Comparison of ENCODE assay signal across 19 cellular contexts in the genomic region with DNA sequence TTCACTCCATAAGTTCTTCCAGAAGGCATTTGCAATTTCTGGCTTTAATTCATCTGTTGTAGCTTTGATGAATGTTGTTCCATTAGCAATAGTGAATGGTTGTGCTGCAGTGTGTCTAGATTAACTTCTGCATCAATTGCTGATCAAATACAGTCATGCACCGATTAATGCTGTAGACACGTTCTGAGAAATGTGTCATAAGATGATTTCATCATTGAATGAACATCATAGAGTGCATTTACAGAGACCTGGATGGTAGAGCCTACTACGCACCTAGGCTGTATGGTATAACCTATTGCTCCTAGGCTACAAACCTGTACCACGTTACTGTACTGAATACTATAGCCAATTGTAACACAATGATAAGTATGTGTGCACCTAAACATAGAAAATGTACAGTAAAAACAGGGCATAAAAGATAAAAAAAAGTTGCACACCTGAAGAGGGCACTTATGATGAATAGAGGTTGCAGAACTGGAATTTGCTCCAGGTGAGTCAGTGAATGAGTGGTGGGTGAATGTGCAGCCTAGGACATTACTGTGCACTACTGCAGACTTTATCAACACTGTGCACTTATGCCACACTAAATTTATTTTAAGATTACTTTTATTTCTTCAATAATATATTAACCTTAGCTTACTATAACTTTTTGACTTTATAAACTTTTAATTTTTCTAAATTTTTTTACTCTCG.
A peak's percentile ranks its signal among the peaks of the same experiment; 100 is the strongest.
DNase-seq lines count a peak whose midpoint lies in the region; ATAC-seq, FAIRE-seq and TF ChIP-seq lines count a peak whose summit lies in the region.
"Had no signal": no experiment of that assay in that cellular context is flagged by ENCODE, and none has a peak within 500 bp of the region (broad histone marks: within the 10 kb centered on the region; RNA-seq: fewer than 3 reads in every experiment).

No MANE protein-coding gene starts in this region.

- ATAC-seq in foreskin keratinocyte, result peak; percentile 92
- ATAC-seq in GM19351 (IDR thresholded peaks at IDR 0.05; ENCODE audit: unreplicated experiment), result no peak
- ATAC-seq: A549, GM23338 had no signal

- in situ Hi-C loops in mammary epithelial cell (cut with MboI; ENCODE audit: low sequenced_read_pairs in 2 of 2), result no loop called here

- no peaks in the 10 kb centered on the region for H3K9me2 ChIP-seq in PC-9 (ENCODE audit: insufficient read depth)
- H3K9me2 ChIP-seq in MM.1S (replicated peaks; ENCODE audit: insufficient read depth, low read length), result no peaks in the 10 kb centered on the region

- H3K9ac ChIP-seq in mammary epithelial cell (ENCODE audit: insufficient read depth, low read length) (no peak overlapping the region), MM.1S (ENCODE audit: low read length) (no peak overlapping the region)

- H4K20me1 ChIP-seq in mammary epithelial cell (ENCODE audit: insufficient read depth, low read length) (no peaks in the 10 kb centered on the region), PC-9 (ENCODE audit: insufficient read depth) (no peaks in the 10 kb centered on the region), MM.1S (ENCODE audit: insufficient read depth, low read length) (no peaks in the 10 kb centered on the region)

- H3K9me3 ChIP-seq in mammary epithelial cell (replicated peaks; ENCODE audit: insufficient read depth, low read length) (no peaks in the 10 kb centered on the region), breast epithelium (no peaks in the 10 kb centered on the region), PC-9 (ENCODE audit: insufficient read depth, low read depth) (0 out of 2 replicates have a peak, but pooled peaks cover 4% of the 10 kb centered on the region), MM.1S (replicated peaks; ENCODE audit: insufficient read depth, low read length) (no peaks in the 10 kb centered on the region), small intestine (ENCODE audit: control insufficient read depth, low read depth) (no peaks in the 10 kb centered on the region)
- H3K9me3 ChIP-seq: A549, Caco-2 had no signal

- dilution Hi-C loops in mammary epithelial cell (cut with HindIII; ENCODE audit: low sequenced_read_pairs), result no loop called here

- intact Hi-C loops in mammary epithelial cell (cut with micrococcal nuclease) (loop anchor here (5.0 kb wide), 3 partner anchors 98 to 452 kb away; no protein-coding TSS in a partner anchor), breast epithelium (cut with DNase I; ENCODE audit: low total_unique reads) (no loop called here), PC-9 (cut with micrococcal nuclease; ENCODE audit: unreplicated experiment) (loop anchor here (5.0 kb wide), 2 partner anchors 337 to 452 kb away; no protein-coding TSS in a partner anchor)

- H3K27me3 ChIP-seq in mammary epithelial cell (ENCODE audit: insufficient read depth, low read length) (no peaks in the 10 kb centered on the region), breast epithelium (peaks cover 0 to 11% of the 10 kb centered on the region in 2 donors), PC-9 (ENCODE audit: insufficient read depth, low read depth) (no peaks in the 10 kb centered on the region), foreskin keratinocyte (peaks cover 6% of the 10 kb centered on the region), MM.1S (replicated peaks; ENCODE audit: insufficient read depth, low read length) (no peaks in the 10 kb centered on the region), small intestine (ENCODE audit: control insufficient read depth in 2 of 2, insufficient read depth in 2 of 2, low read length in 2 of 2) (peaks cover 0 to 2% of the 10 kb centered on the region in 2 donors)

- H3F3A ChIP-seq in PC-9 (ENCODE audit: insufficient read depth, low read depth) (peaks cover 13% of the 10 kb centered on the region), MM.1S (ENCODE audit: insufficient read depth, low read length) (no peaks in the 10 kb centered on the region)

- POLR2A ChIA-PET in PC-9 (lab: Charles Lee; ENCODE audit: unreplicated experiment), result no interaction called here

- TF ChIP-seq CTCF in mammary epithelial cell (conservative IDR thresholded peaks at IDR 0.05 in 1 of 2, IDR thresholded peaks at IDR 0.05 in 1 of 2; ENCODE audit: extremely low read depth in 1 of 2, insufficient read depth in 1 of 2, low read depth in 1 of 2, low read length in 2 of 2) (no peak), breast epithelium (IDR thresholded peaks at IDR 0.05) (no peak), PC-9 (conservative IDR thresholded peaks at IDR 0.05) (no peak; the same call in 1 of the 2 replicates), foreskin keratinocyte (conservative IDR thresholded peaks at IDR 0.05) (no peak), MM.1S (IDR thresholded peaks at IDR 0.05; ENCODE audit: low read length) (no peak)

- H2AFZ ChIP-seq in mammary epithelial cell (ENCODE audit: low read depth, low read length) (no peak overlapping the region), PC-9 (no peak overlapping the region), MM.1S (ENCODE audit: low read length) (no peak overlapping the region)
- H2AFZ ChIP-seq: GM23338 had no signal

- DNase-seq in mammary epithelial cell (peak; percentile 24), breast epithelium (ENCODE audit: low spot score in 2 of 2) (no peak), PC-9 (peak in 1 of 2 experiments; percentile 72), foreskin keratinocyte (peak; percentile 25 to 56), MM.1S (no peak), small intestine (no peak)
- DNase-seq: AML-193; Caco-2; CD4-positive, alpha-beta T cell; DMS79 treated with DMSO at 0.1 percent for 48 hours; HCEC 1CT had no signal

- 79% methylated on average over 4 of the region's 5 CpGs for WGBS in mammary epithelial cell (ENCODE audit: low coverage, missing lambda C conversion rate)
- 80 to 86% (median 80%) methylated on average over 5 of the region's 5 CpGs for WGBS in small intestine, 3 donors

- H3K4me3 ChIP-seq in mammary epithelial cell (replicated peaks in 1 of 3; ENCODE audit: insufficient read depth in 1 of 3, low read depth in 2 of 3, low read length in 3 of 3), result no peak overlapping the region
- H3K4me3 ChIP-seq in breast epithelium, result no peak overlapping the region
- H3K4me3 ChIP-seq in PC-9, result no peak overlapping the region
- H3K4me3 ChIP-seq in MM.1S (ENCODE audit: low read length), result no peak overlapping the region
- H3K4me3 ChIP-seq in small intestine (ENCODE audit: low read depth in 1 of 2, low read length in 2 of 2), result no peak overlapping the region
- H3K4me3 ChIP-seq: A549, GM23338 had no signal

- no peaks in the 10 kb centered on the region for H3K4me1 ChIP-seq in mammary epithelial cell (ENCODE audit: insufficient read depth, low read length)
- H3K4me1 ChIP-seq in breast epithelium, result no peaks in the 10 kb centered on the region
- H3K4me1 ChIP-seq in PC-9 (replicated peaks; ENCODE audit: insufficient read depth), result peaks cover 21% of the 10 kb centered on the region
- H3K4me1 ChIP-seq in foreskin keratinocyte, result no peaks in the 10 kb centered on the region
- no peaks in the 10 kb centered on the region for H3K4me1 ChIP-seq in MM.1S (ENCODE audit: low read length)
- no peaks in the 10 kb centered on the region for H3K4me1 ChIP-seq in small intestine (ENCODE audit: control insufficient read depth in 2 of 2, insufficient read depth in 1 of 2, low read depth in 1 of 2, low read length in 1 of 2)
- H3K4me1 ChIP-seq: A549, Caco-2 had no signal

- FAIRE-seq in small intestine (lab: Jason Lieb, UNC), result no peak
- FAIRE-seq: A549, D721Med, GM12891, H54 had no signal

- CTCF ChIA-PET in mammary epithelial cell (lab: Charles Lee; ENCODE audit: low non-redundant PET), result no interaction called here
- CTCF ChIA-PET in PC-9 (lab: Charles Lee), result no interaction called here

- H3K27ac ChIP-seq in mammary epithelial cell (ENCODE audit: insufficient read depth, low read depth, low read length), result no peak overlapping the region
- H3K27ac ChIP-seq in breast epithelium, result no peak overlapping the region
- H3K27ac ChIP-seq in PC-9, result no peak overlapping the region
- H3K27ac ChIP-seq in foreskin keratinocyte, result no peak overlapping the region
- H3K27ac ChIP-seq in MM.1S (ENCODE audit: low read length), result no peak overlapping the region
- no peak overlapping the region for H3K27ac ChIP-seq in small intestine (ENCODE audit: low read depth in 1 of 2, low read length in 1 of 2)
- H3K27ac ChIP-seq: 22Rv1, A549, C4-2B had no signal

- no peak overlapping the region for H3K4me2 ChIP-seq in mammary epithelial cell (ENCODE audit: insufficient read depth, low read depth, low read length)
- H3K4me2 ChIP-seq in PC-9, result peak overlapping the region; percentile 17
- H3K4me2 ChIP-seq in MM.1S (ENCODE audit: low read depth, low read length), result no peak overlapping the region
- H3K4me2 ChIP-seq: A549, GM23338 had no signal

- no TSS peak for BruUV-seq in mammary epithelial cell (replicated peaks; lab: Mats Ljungman, UMichigan)
- no TSS peak for BruUV-seq in PC-9 (replicated peaks; lab: Mats Ljungman, UMichigan)

- H3K79me2 ChIP-seq in mammary epithelial cell (ENCODE audit: insufficient read depth, low read length) (no peaks in the 10 kb centered on the region), PC-9 (ENCODE audit: low read depth) (no peaks in the 10 kb centered on the region), MM.1S (ENCODE audit: low read length) (no peaks in the 10 kb centered on the region)

- no peaks in the 10 kb centered on the region for H3K36me3 ChIP-seq in mammary epithelial cell (ENCODE audit: insufficient read depth, low read length)
- H3K36me3 ChIP-seq in breast epithelium, result no peaks in the 10 kb centered on the region
- H3K36me3 ChIP-seq in PC-9 (ENCODE audit: low read depth), result no peaks in the 10 kb centered on the region
- no peaks in the 10 kb centered on the region for H3K36me3 ChIP-seq in MM.1S (replicated peaks; ENCODE audit: insufficient read depth, low read length)
- H3K36me3 ChIP-seq in small intestine (ENCODE audit: control insufficient read depth in 2 of 2, insufficient read depth in 2 of 2, low read length in 2 of 2), result no peaks in the 10 kb centered on the region

- TF ChIP-seq POLR2A in breast epithelium (IDR thresholded peaks at IDR 0.05), result no peak

Comparison
In these comparisons a context has a peak if more than half of its experiments do, and no peak if none do; other contexts are left out.
1. DNase-seq: peak in mammary epithelial cell (single experiment) and foreskin keratinocyte (2 of 2); none in breast epithelium (0 of 2), MM.1S (single experiment) and small intestine (single experiment).